Comparison of ENCODE assay signal across 31 cellular contexts in the genomic region with DNA sequence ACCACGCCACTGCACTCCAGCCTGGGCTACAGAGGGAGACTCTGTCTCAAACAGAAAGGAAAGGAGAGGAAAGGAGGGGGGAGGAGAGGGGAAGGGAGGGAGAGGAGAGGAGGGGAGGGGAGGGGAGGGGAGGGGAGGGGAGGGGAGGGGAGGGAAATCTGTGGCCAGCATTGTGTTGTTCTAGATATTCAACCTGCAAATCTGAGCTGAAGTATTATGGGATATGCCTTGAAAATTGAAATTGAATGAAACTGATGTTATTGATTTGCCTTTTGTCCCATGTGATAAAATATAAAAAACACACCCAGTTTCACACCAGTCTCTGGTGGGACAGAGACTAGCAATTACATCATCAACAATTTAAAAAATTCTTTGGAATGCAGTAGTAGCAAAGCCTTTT. TPM values are rescaled to one million over a fixed set of nuclear protein-coding genes. Genes with fewer than 3 reads are reported as not detected.
"Had no signal": no experiment of that assay in that cellular context is flagged by ENCODE, and none has a peak within 500 bp of the region (broad histone marks: within the 10 kb centered on the region; RNA-seq: fewer than 3 reads in every experiment).

No MANE protein-coding gene starts in this region.

- ATAC-seq: naive thymus-derived CD8-positive, alpha-beta T cell; natural killer cell treated with Interleukin-12 subunit alpha and Interleukin-12 subunit beta and Interleukin-15 and Interleukin-18, amount 100 ng/mL, for 72 hours; pancreas; right cardiac atrium; sciatic nerve; stimulated activated effector memory CD8-positive, alpha-beta T cell treated with anti-CD3 and anti-CD28 coated beads, Interleukin-12 subunit alpha, Interleukin-12 subunit beta, amount 100 ng/mL, for 72 hours; stimulated activated naive B cell treated with anti-CD40 and anti-IgM and Interleukin-4, amounts not matched to agents 10 μg/mL and 1 μg/mL and 100 μg/mL, for 72 hours had no signal

- H3K4me1 ChIP-seq: pancreas, prostate gland, thyroid gland, tibial nerve, upper lobe of left lung, vagina had no signal

- H3K9me3 ChIP-seq: neutrophil, pancreas, prostate gland, thoracic aorta, thyroid gland, vagina had no signal

- DNase-seq: naive thymus-derived CD8-positive, alpha-beta T cell; nephron progenitor cell; nucleus accumbens; pancreas; right cardiac atrium; stimulated activated CD4-positive, alpha-beta T cell treated with anti-CD3 and anti-CD28 coated beads, Interleukin-15, amount 100 ng/mL, for 24 hours; stimulated activated CD4-positive, alpha-beta T cell treated with anti-CD3 and anti-CD28 coated beads, Interleukin-2, amount 100 ng/mL, for 24 hours; stimulated activated CD4-positive, alpha-beta T cell treated with anti-CD3 and anti-CD28 coated beads, Interleukin-2, amount 100 ng/mL, for 48 hours; stimulated activated CD4-positive, alpha-beta T cell treated with anti-CD3 and anti-CD28 coated beads, Interleukin-4, amount 100 ng/mL, for 24 hours; stimulated activated naive B cell treated with anti-CD40 and anti-IgM and Interleukin-4, amounts not matched to agents 10 μg/mL and 1 μg/mL and 100 μg/mL, for 72 hours; stimulated activated naive CD4-positive, alpha-beta T cell treated with Interleukin-2 at 50 U/mL for 16 hours; stomach; thyroid gland; trophoblast cell; upper lobe of left lung had no signal

- H3K36me3 ChIP-seq: neutrophil, pancreas, prostate gland, stomach, thoracic aorta, thyroid gland, tibial nerve, upper lobe of left lung, vagina had no signal

- FAIRE-seq: pancreas, urothelium cell line had no signal

- H3K27me3 ChIP-seq: neutrophil, pancreas, stomach, thyroid gland, tibial nerve, upper lobe of left lung, vagina had no signal

- H3K27ac ChIP-seq: neutrophil, pancreas, prostate gland, skin epidermis, stomach, thoracic aorta, thyroid gland, upper lobe of left lung, vagina had no signal

- H3K4me3 ChIP-seq: pancreas, prostate gland, skin epidermis, stomach, thoracic aorta, thyroid gland, tibial nerve, upper lobe of left lung, vagina had no signal

RNA-seq across cellular contexts. Expression of gene SMIM31, which starts 1.5 kb away (rescaled TPM):
- total RNA-seq: naive thymus-derived CD8-positive, alpha-beta T cell; natural killer cell treated with Interleukin-12 subunit alpha and Interleukin-12 subunit beta and Interleukin-15 and Interleukin-18, amount 100 ng/mL, for 72 hours; neural crest cell; omental fat pad; osteocyte; posterior vena cava; right cardiac atrium; sciatic nerve; subcutaneous adipose tissue; temporal lobe; thoracic aorta; thyroid gland; tibial nerve; vagina had no signal
- polyA plus RNA-seq: naive thymus-derived CD8-positive, alpha-beta T cell; right cardiac atrium had no signal
